ENCODE assay signal across 32 cellular contexts in genomic region chr20:51236396-51236795, GRCh38.
"Had no signal": no experiment of that assay in that cellular context is flagged by ENCODE, and none has a peak within 500 bp of the region (broad histone marks: within the 10 kb centered on the region; RNA-seq: fewer than 3 reads in every experiment).

No MANE protein-coding gene starts in this region.

- H3K27ac ChIP-seq: breast epithelium, esophagus muscularis mucosa, thoracic aorta, vagina had no signal

- H3K27me3 ChIP-seq: vagina had no signal

- H3K4me3 ChIP-seq: breast epithelium, esophagus muscularis mucosa, heart right ventricle, left ventricle myocardium inferior, thoracic aorta, vagina had no signal

- H3K4me1 ChIP-seq: breast epithelium, esophagus muscularis mucosa, heart right ventricle, left ventricle myocardium inferior, vagina had no signal

- H3K36me3 Mint-ChIP-seq: activated CD4-positive, alpha-beta memory T cell treated with anti-CD3 and anti-CD28 coated beads for 36 hours; activated naive CD8-positive, alpha-beta T cell treated with anti-CD3 and anti-CD28 coated beads for 36 hours; naive thymus-derived CD4-positive, alpha-beta T cell; type B pancreatic cell had no signal

- H3K9me3 Mint-ChIP-seq: activated CD4-positive, alpha-beta memory T cell treated with anti-CD3 and anti-CD28 coated beads for 36 hours; activated CD4-positive, alpha-beta T cell treated with anti-CD3 and anti-CD28 coated beads, Interleukin-2, amount 10 ng/mL, durations not matched to agents 24 days and 14 days; activated naive CD4-positive, alpha-beta T cell treated with anti-CD3 and anti-CD28 coated beads for 36 hours; activated naive CD8-positive, alpha-beta T cell treated with anti-CD3 and anti-CD28 coated beads for 36 hours; activated T-helper 1 cell treated with anti-CD3 and anti-CD28 coated beads, Interleukin-12 subunit alpha, Interleukin-12 subunit beta, Interleukin-2, Interleukin-4 antibody, amounts not matched to agents 30 ng/mL and 10 ng/mL and 1 ng/mL, durations not matched to agents 14 hours and 24 hours and 36 hours; central memory CD8-positive, alpha-beta T cell; neural crest cell had no signal

- H3K4me1 Mint-ChIP-seq: activated CD4-positive, alpha-beta T cell treated with anti-CD3 and anti-CD28 coated beads, Interleukin-2, amount 10 ng/mL, durations not matched to agents 24 days and 14 days; activated naive CD8-positive, alpha-beta T cell treated with anti-CD3 and anti-CD28 coated beads for 36 hours; central memory CD8-positive, alpha-beta T cell; neural crest cell had no signal

- H3K4me3 Mint-ChIP-seq: activated CD4-positive, alpha-beta memory T cell treated with anti-CD3 and anti-CD28 coated beads for 36 hours; activated CD4-positive, alpha-beta T cell treated with anti-CD3 and anti-CD28 coated beads, Interleukin-2, amount 10 ng/mL, durations not matched to agents 24 days and 14 days; activated naive CD4-positive, alpha-beta T cell treated with anti-CD3 and anti-CD28 coated beads for 36 hours; activated naive CD8-positive, alpha-beta T cell treated with anti-CD3 and anti-CD28 coated beads for 36 hours; activated T-helper 1 cell treated with anti-CD3 and anti-CD28 coated beads, Interleukin-12 subunit alpha, Interleukin-12 subunit beta, Interleukin-2, Interleukin-4 antibody, amounts not matched to agents 30 ng/mL and 10 ng/mL and 1 ng/mL, durations not matched to agents 14 hours and 24 hours and 36 hours; central memory CD8-positive, alpha-beta T cell; naive thymus-derived CD4-positive, alpha-beta T cell; neural crest cell; T-helper 17 cell; type B pancreatic cell had no signal

- H3K27ac Mint-ChIP-seq: activated CD4-positive, alpha-beta memory T cell treated with anti-CD3 and anti-CD28 coated beads for 36 hours; activated CD4-positive, alpha-beta T cell treated with anti-CD3 and anti-CD28 coated beads, Interleukin-2, amount 10 ng/mL, durations not matched to agents 24 days and 14 days; activated naive CD4-positive, alpha-beta T cell treated with anti-CD3 and anti-CD28 coated beads for 36 hours; activated naive CD8-positive, alpha-beta T cell treated with anti-CD3 and anti-CD28 coated beads for 36 hours; activated T-helper 1 cell treated with anti-CD3 and anti-CD28 coated beads, Interleukin-12 subunit alpha, Interleukin-12 subunit beta, Interleukin-2, Interleukin-4 antibody, amounts not matched to agents 30 ng/mL and 10 ng/mL and 1 ng/mL, durations not matched to agents 14 hours and 24 hours and 36 hours; naive thymus-derived CD4-positive, alpha-beta T cell; progenitor cell of endocrine pancreas; T-helper 17 cell; type B pancreatic cell had no signal

- DNase-seq: activated CD4-positive, alpha-beta memory T cell treated with anti-CD3 and anti-CD28 coated beads for 36 hours; activated CD4-positive, alpha-beta T cell treated with anti-CD3 and anti-CD28 coated beads, Interleukin-2, amount 10 ng/mL, durations not matched to agents 24 days and 14 days; activated CD4-positive, CD25-positive, alpha-beta regulatory T cell treated with anti-CD3 and anti-CD28 coated beads, Interleukin-2, amount 50 U/mL, for 72 hours; activated CD8-positive, alpha-beta memory T cell treated with anti-CD3 and anti-CD28 coated beads, Interleukin-2, amount 50 U/mL, for 4 hours; activated effector memory CD4-positive, alpha-beta T cell treated with anti-CD3 and anti-CD28 coated beads, Interleukin-2, amount 50 U/mL, for 16 hours; activated naive CD4-positive, alpha-beta T cell treated with anti-CD3 and anti-CD28 coated beads for 36 hours; activated naive CD8-positive, alpha-beta T cell treated with anti-CD3 and anti-CD28 coated beads for 36 hours; activated T-cell treated with anti-CD3 and anti-CD28 coated beads, Interleukin-2, amount 50 U/mL, for 1 hour; amniotic stem cell; dermis blood vessel endothelial cell; effector CD4-positive, alpha-beta T cell; foreskin melanocyte; heart right ventricle; left ventricle myocardium inferior; midbrain; naive thymus-derived CD4-positive, alpha-beta T cell; nucleus accumbens; stimulated activated CD4-positive, alpha-beta T cell treated with anti-CD3 and anti-CD28 coated beads, Interleukin-15, amount 100 ng/mL, for 24 hours; stimulated activated CD4-positive, alpha-beta T cell treated with anti-CD3 and anti-CD28 coated beads, Interleukin-2, amount 100 ng/mL, for 24 hours; stimulated activated naive CD4-positive, alpha-beta T cell; T-helper 17 cell; T1000 had no signal

- H3K36me3 ChIP-seq: breast epithelium, esophagus muscularis mucosa, heart right ventricle, left ventricle myocardium inferior, thoracic aorta, vagina had no signal

- H3K9me3 ChIP-seq: thoracic aorta, vagina had no signal

- ATAC-seq: naive thymus-derived CD4-positive, alpha-beta T cell; sciatic nerve; T-helper 17 cell had no signal
